22 cellular contexts compared by ENCODE assay signal in the genomic region with DNA sequence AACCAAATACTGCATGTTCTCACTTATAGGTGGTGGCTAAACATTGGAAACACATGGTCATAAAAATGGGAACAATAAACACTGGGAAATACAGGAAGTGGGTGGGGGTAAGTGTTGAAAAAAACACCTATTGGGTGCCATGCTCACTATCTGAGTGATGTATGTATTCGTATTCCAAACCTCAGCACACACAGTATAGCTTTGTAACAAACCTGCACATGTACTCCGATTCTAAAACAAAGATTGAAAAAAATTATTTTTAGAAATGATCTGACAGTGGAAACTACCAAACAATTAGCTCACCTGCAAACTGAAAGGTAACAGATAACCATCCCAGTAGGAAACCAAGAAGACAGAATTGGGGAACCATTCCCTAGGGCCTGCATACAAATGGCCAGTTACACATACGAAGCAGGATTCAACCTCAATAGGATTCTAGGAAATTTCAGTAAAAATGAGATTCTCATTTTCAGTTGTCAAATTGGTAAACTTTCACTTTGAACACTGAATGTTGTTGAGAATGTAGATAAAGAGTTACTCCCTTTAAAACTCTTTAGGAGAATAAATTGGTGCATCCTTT.
DNase-seq lines count a peak whose midpoint lies in the region; ATAC-seq, FAIRE-seq and TF ChIP-seq lines count a peak whose summit lies in the region.
"Had no signal": no experiment of that assay in that cellular context is flagged by ENCODE, and none has a peak within 500 bp of the region (broad histone marks: within the 10 kb centered on the region; RNA-seq: fewer than 3 reads in every experiment).

No MANE protein-coding gene starts in this region.

- H3K4me3 ChIP-seq in GM12865 (ENCODE audit: low read depth, low read length) (no peak overlapping the region), GM12878 (no peak overlapping the region)
- H3K4me3 ChIP-seq: BLaER1, GM23338, SJCRH30 had no signal

- H3K36me3 ChIP-seq in GM12878 (ENCODE audit: control insufficient read depth in 2 of 2, insufficient read depth in 2 of 2, low read length in 1 of 2), result no peaks in the 10 kb centered on the region
- H3K36me3 ChIP-seq: BLaER1, SJCRH30 had no signal

- no peaks in the 10 kb centered on the region for H3K27me3 ChIP-seq in GM12878 (replicated peaks in 1 of 2; ENCODE audit: control insufficient read depth in 2 of 2, insufficient read depth in 2 of 2, low read length in 1 of 2)
- H3K27me3 ChIP-seq: BLaER1, SJCRH30 had no signal

- no peaks in the 10 kb centered on the region for H3K79me2 ChIP-seq in GM12878 (ENCODE audit: control insufficient read depth, insufficient read depth, low read length)

- H3K27ac ChIP-seq in GM12878 (ENCODE audit: control insufficient read depth, insufficient read depth), result no peak overlapping the region
- H3K27ac ChIP-seq: BLaER1, KMS-11, SJCRH30 had no signal

- TF ChIP-seq POLR2A in GM12878 (IDR thresholded peaks at IDR 0.05; ENCODE audit: low read depth, low read length), result no peak

- DNase-seq in activated CD4-positive, alpha-beta T cell treated with anti-CD3 and anti-CD28 coated beads, Interleukin-2, amount 10 ng/mL, durations not matched to agents 24 days and 14 days, result no peak
- no peak for DNase-seq in activated CD4-positive, alpha-beta T cell treated with anti-CD3 and anti-CD28 coated beads for 1 hour
- DNase-seq in GM12865 (ENCODE audit: low read depth) (peak; percentile 30), GM12878 (ENCODE audit: low read depth, low spot score) (no peak), sciatic nerve (ENCODE audit: low spot score) (no peak)
- DNase-seq in activated CD4-positive, alpha-beta memory T cell treated with anti-CD3 and anti-CD28 coated beads for 36 hours, result no peak
- no peak for DNase-seq in effector CD8-positive, alpha-beta T cell (lab: John Stamatoyannopoulos, UW)
- DNase-seq: CD4-positive, alpha-beta memory T cell; DMS153; GDM1; MV-4-11; NCI-H1436; NCI-H2029; NCI-H2171; NCI-H526; SJCRH30 had no signal

- RAD21 ChIA-PET in GM12878 (lab: Charles Lee; ENCODE audit: unreplicated experiment), result interaction anchor here (1.0 kb wide), 1 partner anchor 98 kb away, joined by 3 read pairs; no protein-coding TSS in a partner anchor

- H3K36me3 Mint-ChIP-seq in activated CD4-positive, alpha-beta T cell treated with anti-CD3 and anti-CD28 coated beads, Interleukin-2, amount 10 ng/mL, durations not matched to agents 24 days and 14 days (ENCODE audit: low read depth), result peaks cover 34% of the 10 kb centered on the region
- peaks cover 2% of the 10 kb centered on the region for H3K36me3 Mint-ChIP-seq in activated CD4-positive, alpha-beta memory T cell treated with anti-CD3 and anti-CD28 coated beads for 36 hours

- H2AFZ ChIP-seq in GM12878 (ENCODE audit: control insufficient read depth, low read depth, low read length), result no peak overlapping the region; the same call in 1 of the 2 replicates
- H2AFZ ChIP-seq: GM23338 had no signal

- TF ChIP-seq RAD21 in GM12878 (IDR thresholded peaks at IDR 0.05; ENCODE audit: insufficient read depth, low read depth, low read length), result no peak

- SMC1A ChIA-PET in GM12878 (lab: Charles Lee; ENCODE audit: uncharacterized antibody, unreplicated experiment), result interaction anchor here (1.3 to 2.0 kb wide), 4 partner anchors 11 to 97 kb away, joined by 3 to 7 read pairs (median 4); no protein-coding TSS in a partner anchor

- intact Hi-C loops in activated CD4-positive, alpha-beta T cell treated with anti-CD3 and anti-CD28 coated beads, Interleukin-2, amount 10 ng/mL, durations not matched to agents 24 days and 14 days (cut with micrococcal nuclease), result loop anchor here (1.0 to 10.0 kb wide), 2 partner anchors 13 to 688 kb away; no protein-coding TSS in a partner anchor
- intact Hi-C loops in activated CD4-positive, alpha-beta memory T cell treated with anti-CD3 and anti-CD28 coated beads for 36 hours (cut with micrococcal nuclease), result loop anchor here (1.0 kb wide), 1 partner anchor 13 kb away; no protein-coding TSS in a partner anchor
- intact Hi-C loops in GM12878 (cut with micrococcal nuclease; ENCODE audit: unreplicated experiment) (no loop called here), sciatic nerve (cut with DNase I) (no loop called here)

- TF ChIP-seq EP300 in GM12878 (IDR thresholded peaks at IDR 0.05; ENCODE audit: borderline replicate concordance in 1 of 2, control insufficient read depth in 1 of 2, low read depth in 2 of 2, low read length in 2 of 2), result no peak

- H3K9ac ChIP-seq in GM12878 (ENCODE audit: control insufficient read depth, insufficient read depth, low read length), result no peak overlapping the region
- H3K9ac ChIP-seq: BLaER1, KMS-11 had no signal

- no peaks in the 10 kb centered on the region for H3K27me3 Mint-ChIP-seq in activated CD4-positive, alpha-beta T cell treated with anti-CD3 and anti-CD28 coated beads, Interleukin-2, amount 10 ng/mL, durations not matched to agents 24 days and 14 days
- H3K27me3 Mint-ChIP-seq in activated CD4-positive, alpha-beta memory T cell treated with anti-CD3 and anti-CD28 coated beads for 36 hours, result no peaks in the 10 kb centered on the region
- H3K27me3 Mint-ChIP-seq: CD4-positive, alpha-beta memory T cell had no signal

- no TSS peak for BruUV-seq in GM12878 (replicated peaks; lab: Mats Ljungman, UMichigan)

- TF ChIP-seq CTCF in GM12865 (IDR thresholded peaks at IDR 0.05; ENCODE audit: insufficient read depth, low read depth, low read length, missing control alignments), result no peak
- no peak for TF ChIP-seq CTCF in GM12878 (IDR thresholded peaks at IDR 0.05 in 2 of 3, conservative IDR thresholded peaks at IDR 0.05 in 1 of 3; ENCODE audit: control insufficient read depth in 2 of 3, extremely low read depth in 1 of 3, insufficient read depth in 1 of 3, low read depth in 3 of 3, low read length in 3 of 3)

- peak overlapping the region; percentile 88 for H3K27ac Mint-ChIP-seq in activated CD4-positive, alpha-beta T cell treated with anti-CD3 and anti-CD28 coated beads, Interleukin-2, amount 10 ng/mL, durations not matched to agents 24 days and 14 days
- peak overlapping the region; percentile 61 for H3K27ac Mint-ChIP-seq in activated CD4-positive, alpha-beta memory T cell treated with anti-CD3 and anti-CD28 coated beads for 36 hours
- H3K27ac Mint-ChIP-seq: GM23338 had no signal

- peaks cover 19% of the 10 kb centered on the region for H3K4me1 ChIP-seq in GM12878 (ENCODE audit: control insufficient read depth, insufficient read depth, low read length)
- H3K4me1 ChIP-seq: SJCRH30 had no signal

- CTCF ChIA-PET in activated CD4-positive, alpha-beta memory T cell treated with anti-CD3 and anti-CD28 coated beads for 36 hours (lab: Charles Lee), result interaction anchor here (0.7 to 1.3 kb wide), 2 partner anchors 13 to 30 kb away, joined by 3 to 4 read pairs; no protein-coding TSS in a partner anchor
- CTCF ChIA-PET in GM12878 (lab: Yijun Ruan, JAX), result interaction anchor here (0.9 to 1.3 kb wide), 3 partner anchors 26 to 106 kb away, joined by 3 to 4 read pairs (median 3); no protein-coding TSS in a partner anchor

- H3K4me3 Mint-ChIP-seq in activated CD4-positive, alpha-beta T cell treated with anti-CD3 and anti-CD28 coated beads, Interleukin-2, amount 10 ng/mL, durations not matched to agents 24 days and 14 days, result peak overlapping the region; percentile 11
- no peak overlapping the region for H3K4me3 Mint-ChIP-seq in activated CD4-positive, alpha-beta memory T cell treated with anti-CD3 and anti-CD28 coated beads for 36 hours
- H3K4me3 Mint-ChIP-seq: CD4-positive, alpha-beta memory T cell; GM23338 had no signal

- 46% methylated on average over 3 of the region's 3 CpGs for WGBS in GM12878 (ENCODE audit: insufficient coverage, insufficient replicate concordance, low lambda C conversion rate, missing lambda C conversion rate)

- peaks cover 9% of the 10 kb centered on the region for H3K9me3 Mint-ChIP-seq in activated CD4-positive, alpha-beta T cell treated with anti-CD3 and anti-CD28 coated beads, Interleukin-2, amount 10 ng/mL, durations not matched to agents 24 days and 14 days
- H3K9me3 Mint-ChIP-seq in activated CD4-positive, alpha-beta memory T cell treated with anti-CD3 and anti-CD28 coated beads for 36 hours, result no peaks in the 10 kb centered on the region
- H3K9me3 Mint-ChIP-seq: GM23338 had no signal

- ATAC-seq in GM12878 (peak; percentile 65), HG02938 (IDR thresholded peaks at IDR 0.05; ENCODE audit: unreplicated experiment) (no peak), sciatic nerve (no peak)
- ATAC-seq: GM23338, HCT116, Panc1 had no signal

- H4K20me1 ChIP-seq in GM12878 (ENCODE audit: control insufficient read depth, insufficient read depth), result no peaks in the 10 kb centered on the region
- H4K20me1 ChIP-seq: BLaER1 had no signal

- H3K9me3 ChIP-seq in GM12878 (replicated peaks; ENCODE audit: control insufficient read depth, insufficient read depth, low read length), result no peaks in the 10 kb centered on the region; the same call in 2 of the 3 replicates
- H3K9me3 ChIP-seq: BLaER1, SJCRH30 had no signal

- POLR2A ChIA-PET in activated CD4-positive, alpha-beta memory T cell treated with anti-CD3 and anti-CD28 coated beads for 36 hours (lab: Charles Lee), result interaction anchor here (0.7 to 1.5 kb wide), 2 partner anchors 8 to 12 kb away, joined by 3 to 7 read pairs; no protein-coding TSS in a partner anchor
- POLR2A ChIA-PET in GM12878 (lab: Charles Lee), result interaction anchor here (1.3 kb wide), 1 partner anchor 9 kb away, joined by 4 read pairs; no protein-coding TSS in a partner anchor

- FAIRE-seq in GM12878 (lab: Jason Lieb, UNC), result no peak

- H3K4me2 ChIP-seq in GM12878 (ENCODE audit: control insufficient read depth, insufficient read depth), result peak overlapping the region; percentile 44
- H3K4me2 ChIP-seq: BLaER1, GM23338, KMS-11 had no signal

- peaks cover 52% of the 10 kb centered on the region for H3K4me1 Mint-ChIP-seq in activated CD4-positive, alpha-beta T cell treated with anti-CD3 and anti-CD28 coated beads, Interleukin-2, amount 10 ng/mL, durations not matched to agents 24 days and 14 days
- H3K4me1 Mint-ChIP-seq in activated CD4-positive, alpha-beta memory T cell treated with anti-CD3 and anti-CD28 coated beads for 36 hours (ENCODE audit: low read depth), result peaks cover 45% of the 10 kb centered on the region

- in situ Hi-C loops in GM12878 (cut with MboI), result no loop called here

TF ChIP-seq in GM12878, 131 proteins besides CTCF, POLR2A, EP300 and RAD21 (continues in another document):
- TF ChIP-seq TBL1XR1 (IDR thresholded peaks at IDR 0.05; ENCODE audit: low read depth, low read length), result no peak
- TF ChIP-seq CBX3 (IDR thresholded peaks at IDR 0.05; ENCODE audit: borderline replicate concordance, low read depth), result no peak
- peak in 1 of 2 experiments; percentile 52; a peak in 1 of 4 replicates for TF ChIP-seq IKZF2 (IDR thresholded peaks at IDR 0.05)
- peak; percentile 21; the same call in 1 of the 2 replicates for TF ChIP-seq JUNB (IDR thresholded peaks at IDR 0.05)
- TF ChIP-seq EED (IDR thresholded peaks at IDR 0.05; ENCODE audit: low read depth), result 0 out of 2 replicates have a peak, but pooled peaks have one; percentile 22
- TF ChIP-seq RUNX3 (IDR thresholded peaks at IDR 0.05; ENCODE audit: low read length), result peak; percentile 20; the same call in 1 of the 2 replicates
- TF ChIP-seq ZNF217 (IDR thresholded peaks at IDR 0.05), result no peak
- no peak for TF ChIP-seq CEBPB (IDR thresholded peaks at IDR 0.05; ENCODE audit: borderline replicate concordance in 1 of 2, low read depth in 2 of 2, low read length in 2 of 2)

Comparison
In these comparisons a context has a peak if more than half of its experiments do, and no peak if none do; other contexts are left out.
1. intact Hi-C loops: an anchor here in activated CD4-positive, alpha-beta T cell treated with anti-CD3 and anti-CD28 coated beads, Interleukin-2, amount 10 ng/mL, durations not matched to agents 24 days and 14 days (1.0 to 10.0 kb wide) and activated CD4-positive, alpha-beta memory T cell treated with anti-CD3 and anti-CD28 coated beads for 36 hours (1.0 kb wide); none called in GM12878 and sciatic nerve.